In the genomic region with DNA sequence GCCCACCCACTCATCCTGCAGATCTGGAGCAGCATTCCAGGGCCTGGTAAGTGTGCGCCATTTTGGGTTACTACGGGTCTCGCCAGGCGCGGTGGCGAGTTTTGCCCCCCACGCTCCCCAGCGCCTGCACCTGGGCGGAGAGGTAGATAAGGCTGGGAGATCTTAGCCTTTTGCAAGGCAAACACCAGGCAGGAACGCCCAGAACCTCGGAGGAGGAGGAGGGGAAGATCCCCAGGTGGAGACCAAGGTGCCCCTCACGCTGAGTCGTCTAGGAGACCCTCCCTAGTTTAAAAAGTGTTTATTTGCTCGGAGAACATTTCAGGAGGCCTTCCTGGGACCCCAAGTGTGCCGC, we compare ENCODE assay signal across 1 cellular context.
TF ChIP-seq lines count a peak whose summit lies in the region.

No MANE protein-coding gene starts in this region.

TF ChIP-seq in SK-N-SH, 30 proteins besides CTCF, POLR2A, EP300 and RAD21 (continued from another document):
- no peak for TF ChIP-seq ZBTB33 (IDR thresholded peaks at IDR 0.05; ENCODE audit: borderline replicate concordance, low read depth)
- TF ChIP-seq EZH2phosphoT487 (IDR thresholded peaks at IDR 0.05; ENCODE audit: borderline replicate concordance, low read depth) = no peak
- no peak for TF ChIP-seq TCF12 (IDR thresholded peaks at IDR 0.05)
- no peak for TF ChIP-seq RCOR1 (IDR thresholded peaks at IDR 0.05; ENCODE audit: low read length)
- TF ChIP-seq, protein P1, sequence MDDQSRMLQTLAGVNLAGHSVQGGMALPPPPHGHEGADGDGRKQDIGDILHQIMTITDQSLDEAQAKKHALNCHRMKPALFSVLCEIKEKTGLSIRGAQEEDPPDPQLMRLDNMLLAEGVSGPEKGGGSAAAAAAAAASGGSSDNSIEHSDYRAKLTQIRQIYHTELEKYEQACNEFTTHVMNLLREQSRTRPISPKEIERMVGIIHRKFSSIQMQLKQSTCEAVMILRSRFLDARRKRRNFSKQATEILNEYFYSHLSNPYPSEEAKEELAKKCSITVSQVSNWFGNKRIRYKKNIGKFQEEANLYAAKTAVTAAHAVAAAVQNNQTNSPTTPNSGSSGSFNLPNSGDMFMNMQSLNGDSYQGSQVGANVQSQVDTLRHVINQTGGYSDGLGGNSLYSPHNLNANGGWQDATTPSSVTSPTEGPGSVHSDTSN (IDR thresholded peaks at IDR 0.05) = no peak
TF ChIP-seq in SK-N-SH: peak in this region for 0.
